25 cellular contexts compared by ENCODE assay signal in genomic region chrX:31092970-31093638, GRCh38. TPM values are rescaled to one million over a fixed set of nuclear protein-coding genes. Genes with fewer than 3 reads are reported as not detected.
DNase-seq lines count a peak whose midpoint lies in the region; ATAC-seq and TF ChIP-seq lines count a peak whose summit lies in the region.
"Had no signal": no experiment of that assay in that cellular context is flagged by ENCODE, and none has a peak within 500 bp of the region (broad histone marks: within the 10 kb centered on the region; RNA-seq: fewer than 3 reads in every experiment).

No MANE protein-coding gene starts in this region.

- H3K36me3 Mint-ChIP-seq in activated CD4-positive, alpha-beta memory T cell treated with anti-CD3 and anti-CD28 coated beads, Interleukin-2, amount 10 ng/mL, durations not matched to agents 7 days and 5 days (ENCODE audit: low read depth): no peaks in the 10 kb centered on the region
- H3K36me3 Mint-ChIP-seq in activated CD4-positive, alpha-beta memory T cell treated with anti-CD3 and anti-CD28 coated beads for 36 hours: no peaks in the 10 kb centered on the region
- H3K36me3 Mint-ChIP-seq in WTC11: no peaks in the 10 kb centered on the region; the same call in 1 of the 2 replicates
- no peaks in the 10 kb centered on the region for H3K36me3 Mint-ChIP-seq in HFFc6 (ENCODE audit: low read depth)
- H3K36me3 Mint-ChIP-seq: CD4-positive, CD25-positive, alpha-beta regulatory T cell; immature natural killer cell; natural killer cell had no signal

- peak; percentile 72 for ATAC-seq in GM19463 (IDR thresholded peaks at IDR 0.05; ENCODE audit: unreplicated experiment)
- peak; percentile 68 for ATAC-seq in HG02938 (IDR thresholded peaks at IDR 0.05; ENCODE audit: unreplicated experiment)
- ATAC-seq in WTC11: no peak
- no peak for ATAC-seq in HG02623 (IDR thresholded peaks at IDR 0.05; ENCODE audit: unreplicated experiment)
- ATAC-seq: A549, body of pancreas, HepG2, natural killer cell had no signal

- no peak overlapping the region for H3K4me3 Mint-ChIP-seq in activated CD4-positive, alpha-beta memory T cell treated with anti-CD3 and anti-CD28 coated beads, Interleukin-2, amount 10 ng/mL, durations not matched to agents 7 days and 5 days
- no peak overlapping the region for H3K4me3 Mint-ChIP-seq in activated CD4-positive, alpha-beta memory T cell treated with anti-CD3 and anti-CD28 coated beads for 36 hours
- no peak overlapping the region for H3K4me3 Mint-ChIP-seq in WTC11
- H3K4me3 Mint-ChIP-seq in HFFc6: no peak overlapping the region
- H3K4me3 Mint-ChIP-seq: activated naive CD4-positive, alpha-beta T cell treated with anti-CD3 and anti-CD28 coated beads for 36 hours; CD4-positive, CD25-positive, alpha-beta regulatory T cell; H9; immature natural killer cell; natural killer cell; stimulated activated naive CD8-positive, alpha-beta T cell treated with anti-CD3 and anti-CD28 coated beads, Interleukin-15, Interleukin-2, amounts not matched to agents 100 ng/mL and 50 ng/mL, for 24 hours had no signal

- TF ChIP-seq CTCF in WTC11 (IDR thresholded peaks at IDR 0.05): no peak
- no peak for TF ChIP-seq CTCF in HFFc6 (IDR thresholded peaks at IDR 0.05)

- POLR2A ChIA-PET in activated CD4-positive, alpha-beta memory T cell treated with anti-CD3 and anti-CD28 coated beads, Interleukin-2, amount 10 ng/mL, durations not matched to agents 7 days and 5 days (lab: Charles Lee): no interaction called here
- POLR2A ChIA-PET in activated CD4-positive, alpha-beta memory T cell treated with anti-CD3 and anti-CD28 coated beads for 36 hours (lab: Charles Lee): no interaction called here
- POLR2A ChIA-PET in WTC11 (lab: Charles Lee): no interaction called here

- CTCF ChIA-PET in activated CD4-positive, alpha-beta memory T cell treated with anti-CD3 and anti-CD28 coated beads, Interleukin-2, amount 10 ng/mL, durations not matched to agents 7 days and 5 days (lab: Charles Lee): no interaction called here
- CTCF ChIA-PET in activated CD4-positive, alpha-beta memory T cell treated with anti-CD3 and anti-CD28 coated beads for 36 hours (lab: Charles Lee): no interaction called here
- CTCF ChIA-PET in WTC11 (lab: Charles Lee): no interaction called here

- no peak for DNase-seq in activated CD4-positive, alpha-beta memory T cell treated with anti-CD3 and anti-CD28 coated beads, Interleukin-2, amount 10 ng/mL, durations not matched to agents 7 days and 5 days
- DNase-seq in activated CD4-positive, alpha-beta memory T cell treated with anti-CD3 and anti-CD28 coated beads for 36 hours: no peak
- DNase-seq in astrocyte of the hippocampus (ENCODE audit: low read depth, low spot score) (peak; percentile 4), WTC11 (ENCODE audit: low spot score) (no peak), HFFc6 (no peak)
- DNase-seq: activated naive CD4-positive, alpha-beta T cell treated with anti-CD3 and anti-CD28 coated beads for 36 hours; body of pancreas; CD4-positive, CD25-positive, alpha-beta regulatory T cell; cortex of kidney; DMS79; H9; immature natural killer cell; natural killer cell; NCI-H1930; RPMI8226; spleen had no signal

- H3K27ac Mint-ChIP-seq in activated CD4-positive, alpha-beta memory T cell treated with anti-CD3 and anti-CD28 coated beads, Interleukin-2, amount 10 ng/mL, durations not matched to agents 7 days and 5 days: peak overlapping the region; percentile 62
- H3K27ac Mint-ChIP-seq in activated CD4-positive, alpha-beta memory T cell treated with anti-CD3 and anti-CD28 coated beads for 36 hours: no peak overlapping the region
- H3K27ac Mint-ChIP-seq in WTC11 (no peak overlapping the region), HFFc6 (no peak overlapping the region)
- H3K27ac Mint-ChIP-seq: activated naive CD4-positive, alpha-beta T cell treated with anti-CD3 and anti-CD28 coated beads for 36 hours; immature natural killer cell; natural killer cell; stimulated activated naive CD8-positive, alpha-beta T cell treated with anti-CD3 and anti-CD28 coated beads, Interleukin-15, Interleukin-2, amounts not matched to agents 100 ng/mL and 50 ng/mL, for 24 hours had no signal

- intact Hi-C loops in activated CD4-positive, alpha-beta memory T cell treated with anti-CD3 and anti-CD28 coated beads for 36 hours (cut with micrococcal nuclease): no loop called here

- H3K27me3 Mint-ChIP-seq in activated CD4-positive, alpha-beta memory T cell treated with anti-CD3 and anti-CD28 coated beads, Interleukin-2, amount 10 ng/mL, durations not matched to agents 7 days and 5 days: no peaks in the 10 kb centered on the region
- H3K27me3 Mint-ChIP-seq in activated CD4-positive, alpha-beta memory T cell treated with anti-CD3 and anti-CD28 coated beads for 36 hours: peaks cover 7% of the 10 kb centered on the region
- no peaks in the 10 kb centered on the region for H3K27me3 Mint-ChIP-seq in WTC11 (ENCODE audit: low read depth)
- no peaks in the 10 kb centered on the region; the same call in 1 of the 2 replicates for H3K27me3 Mint-ChIP-seq in HFFc6 (ENCODE audit: insufficient read depth)
- H3K27me3 Mint-ChIP-seq: CD4-positive, CD25-positive, alpha-beta regulatory T cell had no signal

- H3K9me3 Mint-ChIP-seq in activated CD4-positive, alpha-beta memory T cell treated with anti-CD3 and anti-CD28 coated beads, Interleukin-2, amount 10 ng/mL, durations not matched to agents 7 days and 5 days: peaks cover 4% of the 10 kb centered on the region
- H3K9me3 Mint-ChIP-seq in activated CD4-positive, alpha-beta memory T cell treated with anti-CD3 and anti-CD28 coated beads for 36 hours: no peaks in the 10 kb centered on the region
- H3K9me3 Mint-ChIP-seq in WTC11 (peaks cover 18% of the 10 kb centered on the region; the same call in 1 of the 2 replicates), HFFc6 (no peaks in the 10 kb centered on the region)
- H3K9me3 Mint-ChIP-seq: activated naive CD4-positive, alpha-beta T cell treated with anti-CD3 and anti-CD28 coated beads for 36 hours; CD4-positive, CD25-positive, alpha-beta regulatory T cell; stimulated activated naive CD8-positive, alpha-beta T cell treated with anti-CD3 and anti-CD28 coated beads, Interleukin-15, Interleukin-2, amounts not matched to agents 100 ng/mL and 50 ng/mL, for 24 hours had no signal

- H3K4me1 Mint-ChIP-seq in activated CD4-positive, alpha-beta memory T cell treated with anti-CD3 and anti-CD28 coated beads, Interleukin-2, amount 10 ng/mL, durations not matched to agents 7 days and 5 days: peaks cover 13% of the 10 kb centered on the region
- H3K4me1 Mint-ChIP-seq in activated CD4-positive, alpha-beta memory T cell treated with anti-CD3 and anti-CD28 coated beads for 36 hours (ENCODE audit: low read depth): peaks cover 6% of the 10 kb centered on the region
- no peaks in the 10 kb centered on the region for H3K4me1 Mint-ChIP-seq in WTC11
- H3K4me1 Mint-ChIP-seq in HFFc6 (ENCODE audit: low read depth): no peaks in the 10 kb centered on the region
- H3K4me1 Mint-ChIP-seq: CD4-positive, CD25-positive, alpha-beta regulatory T cell; H9; immature natural killer cell; natural killer cell had no signal

TF ChIP-seq in WTC11, 78 proteins besides CTCF, POLR2A, EP300 and RAD21:
- no peak for TF ChIP-seq ZNF416 (CRISPR knock-in tag; IDR thresholded peaks at IDR 0.05)
- TF ChIP-seq ATF3 (CRISPR knock-in tag; conservative IDR thresholded peaks at IDR 0.05): no peak
- no peak for TF ChIP-seq FOXP1 (CRISPR knock-in tag; IDR thresholded peaks at IDR 0.05; ENCODE audit: borderline replicate concordance)
- TF ChIP-seq ZMAT4 (CRISPR knock-in tag; IDR thresholded peaks at IDR 0.05): no peak
- no peak for TF ChIP-seq IRF2 (CRISPR knock-in tag; IDR thresholded peaks at IDR 0.05; ENCODE audit: borderline replicate concordance, low read depth)
- TF ChIP-seq CREM (CRISPR knock-in tag; IDR thresholded peaks at IDR 0.05): no peak

RNA-seq across cellular contexts. Expression of gene FTHL17, which starts 21.3 kb away (rescaled TPM):
- not detected for total RNA-seq in activated CD4-positive, alpha-beta memory T cell treated with anti-CD3 and anti-CD28 coated beads, Interleukin-2, amount 10 ng/mL, durations not matched to agents 7 days and 5 days
- not detected for total RNA-seq in activated CD4-positive, alpha-beta memory T cell treated with anti-CD3 and anti-CD28 coated beads for 36 hours
- not detected in 3 replicates for total RNA-seq in WTC11 (2021)
- total RNA-seq in HFFc6 (2021; fragmentation: NEBNext Ultra II Directional; extraction: Animal tissue kit (Norgen Biotek cat#: 25700)): not detected
- total RNA-seq: activated naive CD4-positive, alpha-beta T cell treated with anti-CD3 and anti-CD28 coated beads for 36 hours; body of pancreas; CD4-positive, CD25-positive, alpha-beta regulatory T cell; glomerular endothelial cell; H9; HepG2; lung microvascular endothelial cell; natural killer cell; spleen; ureter had no signal

Comparison
In these comparisons a context has a peak if more than half of its experiments do, and no peak if none do; other contexts are left out.
1. ATAC-seq: peak in GM19463 (single experiment) and HG02938 (single experiment); none in WTC11 (single experiment) and HG02623 (single experiment).